12 cellular contexts compared by ENCODE assay signal in genomic region chr10:121684276-121684675, GRCh38.
"Had no signal": no experiment of that assay in that cellular context is flagged by ENCODE, and none has a peak within 500 bp of the region (broad histone marks: within the 10 kb centered on the region; RNA-seq: fewer than 3 reads in every experiment).

No MANE protein-coding gene starts in this region.

- H3K36me3 ChIP-seq: colonic mucosa, ovary, stomach, uterus had no signal

- H3K27me3 ChIP-seq: colonic mucosa, ovary, uterus had no signal

- H3K27ac ChIP-seq: colonic mucosa, epithelial cell of prostate, ovary, stomach, uterus had no signal

- H3K4me1 ChIP-seq: colonic mucosa had no signal

- DNase-seq: activated CD4-positive, alpha-beta T cell treated with anti-CD3 and anti-CD28 coated beads for 48 hours; activated CD8-positive, alpha-beta memory T cell treated with anti-CD3 and anti-CD28 coated beads, Interleukin-2, amount 50 U/mL, for 48 hours; activated CD8-positive, alpha-beta T cell treated with anti-CD3 and anti-CD28 coated beads, Interleukin-2, amount 10 ng/mL, durations not matched to agents 7 days and 5 days; activated naive CD4-positive, alpha-beta T cell; colonic mucosa; effector CD8-positive, alpha-beta T cell; natural killer cell; ovary; stimulated activated CD4-positive, alpha-beta T cell treated with anti-CD3 and anti-CD28 coated beads, Interleukin-15, amount 100 ng/mL, for 24 hours; stomach; uterus had no signal

- H3K9me3 ChIP-seq: colonic mucosa, ovary, stomach, uterus had no signal

- H3K4me3 ChIP-seq: colonic mucosa, ovary, stomach, uterus had no signal
